8 cellular contexts compared by ENCODE assay signal in genomic region chr12:6533653-6534157, GRCh38. TPM values are rescaled to one million over a fixed set of nuclear protein-coding genes. Genes with fewer than 3 reads are reported as not detected.
DNase-seq lines count a peak whose midpoint lies in the region; ATAC-seq and TF ChIP-seq lines count a peak whose summit lies in the region.

No MANE protein-coding gene starts in this region.

- no peak for TF ChIP-seq CTCF in Calu3 (IDR thresholded peaks at IDR 0.05; ENCODE audit: unreplicated experiment)
- no peak for TF ChIP-seq CTCF in WTC11 (IDR thresholded peaks at IDR 0.05)
- no peak for TF ChIP-seq CTCF in epithelial cell of esophagus (IDR thresholded peaks at IDR 0.05; ENCODE audit: insufficient read depth, low read depth, low read length, missing control alignments)
- no peak for TF ChIP-seq CTCF in thyroid gland (IDR thresholded peaks at IDR 0.05)

- ATAC-seq in GM19395 (IDR thresholded peaks at IDR 0.05; ENCODE audit: unreplicated experiment) = peak; percentile 49
- peak; percentile 42 for ATAC-seq in HG03439 (IDR thresholded peaks at IDR 0.05; ENCODE audit: unreplicated experiment)
- peak; percentile 35 for ATAC-seq in WTC11

- peak overlapping the region; percentile 81 for H3K4me3 Mint-ChIP-seq in Calu3 (ENCODE audit: low read depth, unreplicated experiment)
- H3K4me3 Mint-ChIP-seq in WTC11 = peak overlapping the region; percentile 87

- no peaks in the 10 kb centered on the region for H3K27me3 Mint-ChIP-seq in Calu3 (ENCODE audit: unreplicated experiment)
- H3K27me3 Mint-ChIP-seq in WTC11 (ENCODE audit: low read depth) = no peaks in the 10 kb centered on the region

- intact Hi-C loops in Calu3 (cut with micrococcal nuclease; ENCODE audit: unreplicated experiment) (loop anchor here (2.0 to 10.0 kb wide), 2 partner anchors 39 to 189 kb away; partner anchors contain the start of genes NCAPD2 and TNFRSF1A), thyroid gland (cut with DNase I) (loop anchor here (10.0 kb wide), 1 partner anchor 309 kb away; no protein-coding TSS in a partner anchor)

- 0% methylated on average over 10 to 13 of the region's 23 CpGs for WGBS in thyroid gland, 2 donors

- H3K36me3 ChIP-seq in thyroid gland = peaks cover 37 to 43% of the 10 kb centered on the region in 2 donors

- BruUV-seq in Calu3 (replicated peaks; lab: Mats Ljungman, UMichigan) = no TSS peak

- peak in 1 of 2 donors; percentile 15 for TF ChIP-seq POLR2A in thyroid gland (IDR thresholded peaks at IDR 0.05)

- H3K9me3 Mint-ChIP-seq in Calu3 (ENCODE audit: low read depth, unreplicated experiment) = no peaks in the 10 kb centered on the region
- H3K9me3 Mint-ChIP-seq in WTC11 = no peaks in the 10 kb centered on the region

- peak overlapping the region; percentile 85 to 93 (median 90) for H3K27ac ChIP-seq in thyroid gland

- H3K36me3 Mint-ChIP-seq in Calu3 (ENCODE audit: insufficient read depth, unreplicated experiment) = peaks cover 90% of the 10 kb centered on the region
- peaks cover 69% of the 10 kb centered on the region for H3K36me3 Mint-ChIP-seq in WTC11

- H3K9me3 ChIP-seq in thyroid gland = no peaks in the 10 kb centered on the region

- CTCF ChIA-PET in Calu3 (lab: Charles Lee) (interaction anchor here (0.6 to 2.0 kb wide), 5 partner anchors 21 to 80 kb away, joined by 3 to 7 read pairs (median 4); no protein-coding TSS in a partner anchor), WTC11 (lab: Charles Lee) (interaction anchor here (0.5 to 1.6 kb wide), 7 partner anchors 21 to 338 kb away, joined by 3 to 7 read pairs (median 4); partner anchors contain the start of gene NOP2)

- peaks cover 27% of the 10 kb centered on the region for H3K4me1 Mint-ChIP-seq in Calu3 (ENCODE audit: low read depth, unreplicated experiment)
- peaks cover 38% of the 10 kb centered on the region for H3K4me1 Mint-ChIP-seq in WTC11

- H3K4me1 ChIP-seq in thyroid gland = peaks cover 30 to 41% of the 10 kb centered on the region in 2 donors

- DNase-seq in Calu3 = peak; percentile 67
- peak; percentile 87 for DNase-seq in NCI-H226
- DNase-seq in WTC11 (ENCODE audit: low spot score) = peak; percentile 80
- DNase-seq in epithelial cell of esophagus (ENCODE audit: low read depth) = peak; percentile 80
- DNase-seq in middle frontal gyrus (ENCODE audit: extremely low spot score, low spot score) = peak; percentile 81
- peak; percentile 80 to 81 for DNase-seq in thyroid gland

- POLR2A ChIA-PET in WTC11 (lab: Charles Lee) = interaction anchor here (0.5 to 1.6 kb wide), 22 partner anchors 18 to 319 kb away, joined by 3 to 23 read pairs (median 4); partner anchors contain the start of genes CHD4, MRPL51, SCNN1A and VAMP1

- peak overlapping the region; percentile 97 for H3K4me3 ChIP-seq in epithelial cell of esophagus (ENCODE audit: low read length)
- peak overlapping the region in 2 of 3 donors; percentile 1 to 66 for H3K4me3 ChIP-seq in thyroid gland (replicated peaks in 1 of 3)

- no peaks in the 10 kb centered on the region for H3K27me3 ChIP-seq in thyroid gland

- H3K27ac Mint-ChIP-seq in Calu3 (ENCODE audit: unreplicated experiment) (peak overlapping the region; percentile 89), WTC11 (peak overlapping the region; percentile 99)

TF ChIP-seq in WTC11, 78 proteins besides CTCF, POLR2A, EP300 and RAD21:
- TF ChIP-seq ZNF219 (CRISPR knock-in tag; IDR thresholded peaks at IDR 0.05; ENCODE audit: borderline replicate concordance) (no peak), MAX (CRISPR knock-in tag; IDR thresholded peaks at IDR 0.05) (peak; percentile 78), ATF1 (CRISPR knock-in tag; IDR thresholded peaks at IDR 0.05) (0 out of 2 replicates have a peak, but pooled peaks have one; percentile 34), ELF4 (CRISPR knock-in tag; IDR thresholded peaks at IDR 0.05; ENCODE audit: low read depth) (no peak)
- TF ChIP-seq, protein P1, sequence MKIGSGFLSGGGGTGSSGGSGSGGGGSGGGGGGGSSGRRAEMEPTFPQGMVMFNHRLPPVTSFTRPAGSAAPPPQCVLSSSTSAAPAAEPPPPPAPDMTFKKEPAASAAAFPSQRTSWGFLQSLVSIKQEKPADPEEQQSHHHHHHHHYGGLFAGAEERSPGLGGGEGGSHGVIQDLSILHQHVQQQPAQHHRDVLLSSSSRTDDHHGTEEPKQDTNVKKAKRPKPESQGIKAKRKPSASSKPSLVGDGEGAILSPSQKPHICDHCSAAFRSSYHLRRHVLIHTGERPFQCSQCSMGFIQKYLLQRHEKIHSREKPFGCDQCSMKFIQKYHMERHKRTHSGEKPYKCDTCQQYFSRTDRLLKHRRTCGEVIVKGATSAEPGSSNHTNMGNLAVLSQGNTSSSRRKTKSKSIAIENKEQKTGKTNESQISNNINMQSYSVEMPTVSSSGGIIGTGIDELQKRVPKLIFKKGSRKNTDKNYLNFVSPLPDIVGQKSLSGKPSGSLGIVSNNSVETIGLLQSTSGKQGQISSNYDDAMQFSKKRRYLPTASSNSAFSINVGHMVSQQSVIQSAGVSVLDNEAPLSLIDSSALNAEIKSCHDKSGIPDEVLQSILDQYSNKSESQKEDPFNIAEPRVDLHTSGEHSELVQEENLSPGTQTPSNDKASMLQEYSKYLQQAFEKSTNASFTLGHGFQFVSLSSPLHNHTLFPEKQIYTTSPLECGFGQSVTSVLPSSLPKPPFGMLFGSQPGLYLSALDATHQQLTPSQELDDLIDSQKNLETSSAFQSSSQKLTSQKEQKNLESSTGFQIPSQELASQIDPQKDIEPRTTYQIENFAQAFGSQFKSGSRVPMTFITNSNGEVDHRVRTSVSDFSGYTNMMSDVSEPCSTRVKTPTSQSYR (CRISPR knock-in tag; IDR thresholded peaks at IDR 0.05) = peak; percentile 31
TF ChIP-seq in WTC11: peak in this region for 3.

RNA-seq across cellular contexts. Expression of gene GAPDH, which starts 0.6 kb away (rescaled TPM):
- total RNA-seq in Calu3 (2022) = 2,412 and 2,552 TPM in 2 replicates
- 4,276 to 4,694 TPM (median 4,682 TPM) in 3 replicates for total RNA-seq in WTC11 (2021)
- 1,000 to 10,000 TPM; 1,191 to 3,596 (median 1,852) TPM for total RNA-seq in thyroid gland

RNA-seq across cellular contexts. Expression of gene IFFO1, which starts 22.1 kb away (rescaled TPM):
- total RNA-seq in Calu3 (2022) (0.76 and 1.0 TPM in 2 replicates), WTC11 (2021) (14.1 to 15.4 TPM (median 14.5 TPM) in 3 replicates), thyroid gland (10 to 100 TPM in 1 of 4 donors, 1 to 10 TPM in 3; 5.0 to 10.2 (median 7.5) TPM)

RNA-seq across cellular contexts. Expression of gene NOP2, which starts 34.4 kb away (rescaled TPM):
- total RNA-seq in Calu3 (2022) (86.1 and 88.5 TPM in 2 replicates), WTC11 (2021) (68.4 to 79.4 TPM (median 72.4 TPM) in 3 replicates), thyroid gland (10 to 100 TPM; 23.0 to 50.8 (median 35.6) TPM)

RNA-seq across cellular contexts. Expression of gene NCAPD2, which starts 39.8 kb away (rescaled TPM):
- 78.0 and 94.7 TPM in 2 replicates for total RNA-seq in Calu3 (2022)
- total RNA-seq in WTC11 (2021) = 131 to 141 TPM (median 133 TPM) in 3 replicates
- 10 to 100 TPM; 22.4 to 31.8 (median 28.6) TPM for total RNA-seq in thyroid gland

RNA-seq across cellular contexts. Expression of gene MRPL51, which starts 40.6 kb away (rescaled TPM):
- total RNA-seq in Calu3 (2022) (213 and 220 TPM in 2 replicates), WTC11 (2021) (285 to 290 TPM (median 288 TPM) in 3 replicates), thyroid gland (10 to 100 TPM; 16.7 to 84.6 (median 46.9) TPM)

Comparison
In these comparisons a context has a peak if more than half of its experiments do, and no peak if none do; other contexts are left out.
1. Peak in every context shown above with its lines: DNase-seq, ATAC-seq, H3K4me3 ChIP-seq and H3K27ac ChIP-seq.